Comparison of ENCODE assay signal across 1 cellular context in the genomic region with DNA sequence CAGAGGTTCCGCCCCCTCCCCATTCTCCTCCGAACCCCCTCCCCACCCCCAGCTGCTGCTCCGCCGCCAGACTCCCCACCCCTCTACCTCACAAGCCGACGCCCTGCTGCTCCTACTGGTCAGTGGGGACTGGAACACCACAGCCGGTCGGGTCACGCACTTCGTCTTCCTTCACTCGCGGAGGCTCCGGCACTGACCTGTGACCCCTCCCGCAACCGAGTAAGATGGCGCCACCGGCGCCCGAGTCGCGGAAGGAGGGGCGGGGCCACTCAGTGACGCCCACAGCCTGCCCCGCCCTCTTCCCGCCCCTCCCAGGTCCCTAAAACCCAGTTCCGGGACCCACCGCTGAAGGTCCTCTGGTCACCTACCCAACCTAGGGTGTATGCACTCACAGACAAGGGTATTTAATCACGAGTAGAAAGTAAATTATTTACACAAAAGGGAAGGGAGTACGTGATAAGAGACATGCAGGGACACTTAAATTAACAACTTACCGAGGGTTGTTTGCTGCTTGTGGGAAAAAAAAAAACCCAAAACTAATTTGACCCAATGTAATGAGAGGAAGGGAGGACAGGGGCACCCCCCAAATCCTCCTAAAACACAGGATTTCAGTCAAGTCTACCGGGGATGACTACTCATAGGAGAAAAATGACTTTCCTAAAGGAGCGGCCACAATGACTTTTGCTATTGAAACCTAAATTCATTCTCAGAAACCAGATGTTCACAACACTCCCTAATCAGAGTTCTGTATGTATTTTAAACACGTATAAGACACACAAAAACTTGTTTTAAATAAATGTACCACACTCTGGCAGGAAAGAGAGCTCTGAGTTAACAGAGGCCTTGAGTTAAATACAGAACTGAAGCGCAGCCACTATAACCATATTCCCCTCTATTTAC.
TF ChIP-seq lines count a peak whose summit lies in the region.

A gene with protein sequence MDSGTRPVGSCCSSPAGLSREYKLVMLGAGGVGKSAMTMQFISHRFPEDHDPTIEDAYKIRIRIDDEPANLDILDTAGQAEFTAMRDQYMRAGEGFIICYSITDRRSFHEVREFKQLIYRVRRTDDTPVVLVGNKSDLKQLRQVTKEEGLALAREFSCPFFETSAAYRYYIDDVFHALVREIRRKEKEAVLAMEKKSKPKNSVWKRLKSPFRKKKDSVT (minus strand): TSS at position 194 of the 900 bp plus-strand sequence. CDS start 588 bp downstream, outside the sequence.

TF ChIP-seq in K562, 482 proteins besides CTCF, POLR2A, EP300 and RAD21 (continued from another document and continues in another):
- TF ChIP-seq, protein P1, sequence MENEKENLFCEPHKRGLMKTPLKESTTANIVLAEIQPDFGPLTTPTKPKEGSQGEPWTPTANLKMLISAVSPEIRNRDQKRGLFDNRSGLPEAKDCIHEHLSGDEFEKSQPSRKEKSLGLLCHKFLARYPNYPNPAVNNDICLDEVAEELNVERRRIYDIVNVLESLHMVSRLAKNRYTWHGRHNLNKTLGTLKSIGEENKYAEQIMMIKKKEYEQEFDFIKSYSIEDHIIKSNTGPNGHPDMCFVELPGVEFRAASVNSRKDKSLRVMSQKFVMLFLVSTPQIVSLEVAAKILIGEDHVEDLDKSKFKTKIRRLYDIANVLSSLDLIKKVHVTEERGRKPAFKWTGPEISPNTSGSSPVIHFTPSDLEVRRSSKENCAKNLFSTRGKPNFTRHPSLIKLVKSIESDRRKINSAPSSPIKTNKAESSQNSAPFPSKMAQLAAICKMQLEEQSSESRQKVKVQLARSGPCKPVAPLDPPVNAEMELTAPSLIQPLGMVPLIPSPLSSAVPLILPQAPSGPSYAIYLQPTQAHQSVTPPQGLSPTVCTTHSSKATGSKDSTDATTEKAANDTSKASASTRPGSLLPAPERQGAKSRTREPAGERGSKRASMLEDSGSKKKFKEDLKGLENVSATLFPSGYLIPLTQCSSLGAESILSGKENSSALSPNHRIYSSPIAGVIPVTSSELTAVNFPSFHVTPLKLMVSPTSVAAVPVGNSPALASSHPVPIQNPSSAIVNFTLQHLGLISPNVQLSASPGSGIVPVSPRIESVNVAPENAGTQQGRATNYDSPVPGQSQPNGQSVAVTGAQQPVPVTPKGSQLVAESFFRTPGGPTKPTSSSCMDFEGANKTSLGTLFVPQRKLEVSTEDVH (IDR thresholded peaks at IDR 0.05; ENCODE audit: low read depth, partially characterized antibody), result peak; percentile 29
- TF ChIP-seq, protein P2, sequence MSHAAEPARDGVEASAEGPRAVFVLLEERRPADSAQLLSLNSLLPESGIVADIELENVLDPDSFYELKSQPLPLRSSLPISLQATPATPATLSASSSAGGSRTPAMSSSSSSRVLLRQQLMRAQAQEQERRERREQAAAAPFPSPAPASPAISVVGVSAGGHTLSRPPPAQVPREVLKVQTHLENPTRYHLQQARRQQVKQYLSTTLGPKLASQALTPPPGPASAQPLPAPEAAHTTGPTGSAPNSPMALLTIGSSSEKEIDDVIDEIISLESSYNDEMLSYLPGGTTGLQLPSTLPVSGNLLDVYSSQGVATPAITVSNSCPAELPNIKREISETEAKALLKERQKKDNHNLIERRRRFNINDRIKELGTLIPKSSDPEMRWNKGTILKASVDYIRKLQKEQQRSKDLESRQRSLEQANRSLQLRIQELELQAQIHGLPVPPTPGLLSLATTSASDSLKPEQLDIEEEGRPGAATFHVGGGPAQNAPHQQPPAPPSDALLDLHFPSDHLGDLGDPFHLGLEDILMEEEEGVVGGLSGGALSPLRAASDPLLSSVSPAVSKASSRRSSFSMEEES (CRISPR knock-in tag; IDR thresholded peaks at IDR 0.05), result no peak
- TF ChIP-seq ZFP36 (IDR thresholded peaks at IDR 0.05; ENCODE audit: low read depth, low read length, partially characterized antibody) (no peak), NCOA4 (IDR thresholded peaks at IDR 0.05; ENCODE audit: partially characterized antibody) (no peak), NEUROD1 (IDR thresholded peaks at IDR 0.05; ENCODE audit: borderline replicate concordance, low read depth, low read length, partially characterized antibody) (no peak), SLC30A9 (CRISPR knock-in tag; IDR thresholded peaks at IDR 0.05) (no peak), ZNF644 (tag; IDR thresholded peaks at IDR 0.05; ENCODE audit: low read depth) (no peak), SAFB2 (IDR thresholded peaks at IDR 0.05; ENCODE audit: borderline replicate concordance, low read depth, low read length, severe bottlenecking) (no peak), ZNF263 (CRISPR knock-in tag; IDR thresholded peaks at IDR 0.05; ENCODE audit: borderline replicate concordance) (no peak), NR3C1 (CRISPR knock-in tag; IDR thresholded peaks at IDR 0.05) (no peak), E2F3 (CRISPR knock-in tag; IDR thresholded peaks at IDR 0.05) (no peak), SIN3A (IDR thresholded peaks at IDR 0.05; ENCODE audit: borderline replicate concordance in 2 of 2, control insufficient read depth in 1 of 2, low read depth in 2 of 2, low read length in 2 of 2) (no peak; a peak in 1 of 4 replicates), ZNF695 (CRISPR knock-in tag; IDR thresholded peaks at IDR 0.05) (no peak), HOXB6 (CRISPR knock-in tag; IDR thresholded peaks at IDR 0.05; ENCODE audit: borderline replicate concordance) (0 out of 2 replicates have a peak, but pooled peaks have one; percentile 13), ZBTB17 (CRISPR knock-in tag; IDR thresholded peaks at IDR 0.05) (no peak), ZNF324 (CRISPR knock-in tag; IDR thresholded peaks at IDR 0.05) (no peak), TCF3 (CRISPR knock-in tag; IDR thresholded peaks at IDR 0.05) (peak; percentile 38; the same call in 1 of the 2 replicates)
- TF ChIP-seq, protein P3, sequence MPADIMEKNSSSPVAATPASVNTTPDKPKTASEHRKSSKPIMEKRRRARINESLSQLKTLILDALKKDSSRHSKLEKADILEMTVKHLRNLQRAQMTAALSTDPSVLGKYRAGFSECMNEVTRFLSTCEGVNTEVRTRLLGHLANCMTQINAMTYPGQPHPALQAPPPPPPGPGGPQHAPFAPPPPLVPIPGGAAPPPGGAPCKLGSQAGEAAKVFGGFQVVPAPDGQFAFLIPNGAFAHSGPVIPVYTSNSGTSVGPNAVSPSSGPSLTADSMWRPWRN (IDR thresholded peaks at IDR 0.05; ENCODE audit: low read depth), result no peak
- TF ChIP-seq, protein P4, sequence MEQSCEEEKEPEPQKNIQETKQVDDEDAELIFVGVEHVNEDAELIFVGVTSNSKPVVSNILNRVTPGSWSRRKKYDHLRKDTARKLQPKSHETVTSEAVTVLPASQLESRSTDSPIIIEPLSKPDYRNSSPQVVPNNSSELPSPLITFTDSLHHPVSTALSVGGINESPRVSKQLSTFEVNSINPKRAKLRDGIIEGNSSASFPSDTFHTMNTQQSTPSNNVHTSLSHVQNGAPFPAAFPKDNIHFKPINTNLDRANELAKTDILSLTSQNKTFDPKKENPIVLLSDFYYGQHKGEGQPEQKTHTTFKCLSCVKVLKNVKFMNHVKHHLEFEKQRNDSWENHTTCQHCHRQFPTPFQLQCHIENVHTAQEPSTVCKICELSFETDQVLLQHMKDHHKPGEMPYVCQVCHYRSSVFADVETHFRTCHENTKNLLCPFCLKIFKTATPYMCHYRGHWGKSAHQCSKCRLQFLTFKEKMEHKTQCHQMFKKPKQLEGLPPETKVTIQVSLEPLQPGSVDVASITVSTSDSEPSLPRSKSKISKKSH (CRISPR knock-in tag; IDR thresholded peaks at IDR 0.05), result no peak
- TF ChIP-seq, protein P5, sequence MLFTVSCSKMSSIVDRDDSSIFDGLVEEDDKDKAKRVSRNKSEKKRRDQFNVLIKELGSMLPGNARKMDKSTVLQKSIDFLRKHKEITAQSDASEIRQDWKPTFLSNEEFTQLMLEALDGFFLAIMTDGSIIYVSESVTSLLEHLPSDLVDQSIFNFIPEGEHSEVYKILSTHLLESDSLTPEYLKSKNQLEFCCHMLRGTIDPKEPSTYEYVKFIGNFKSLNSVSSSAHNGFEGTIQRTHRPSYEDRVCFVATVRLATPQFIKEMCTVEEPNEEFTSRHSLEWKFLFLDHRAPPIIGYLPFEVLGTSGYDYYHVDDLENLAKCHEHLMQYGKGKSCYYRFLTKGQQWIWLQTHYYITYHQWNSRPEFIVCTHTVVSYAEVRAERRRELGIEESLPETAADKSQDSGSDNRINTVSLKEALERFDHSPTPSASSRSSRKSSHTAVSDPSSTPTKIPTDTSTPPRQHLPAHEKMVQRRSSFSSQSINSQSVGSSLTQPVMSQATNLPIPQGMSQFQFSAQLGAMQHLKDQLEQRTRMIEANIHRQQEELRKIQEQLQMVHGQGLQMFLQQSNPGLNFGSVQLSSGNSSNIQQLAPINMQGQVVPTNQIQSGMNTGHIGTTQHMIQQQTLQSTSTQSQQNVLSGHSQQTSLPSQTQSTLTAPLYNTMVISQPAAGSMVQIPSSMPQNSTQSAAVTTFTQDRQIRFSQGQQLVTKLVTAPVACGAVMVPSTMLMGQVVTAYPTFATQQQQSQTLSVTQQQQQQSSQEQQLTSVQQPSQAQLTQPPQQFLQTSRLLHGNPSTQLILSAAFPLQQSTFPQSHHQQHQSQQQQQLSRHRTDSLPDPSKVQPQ (CRISPR knock-in tag; IDR thresholded peaks at IDR 0.05; ENCODE audit: borderline replicate concordance), result no peak
- TF ChIP-seq, protein P6, sequence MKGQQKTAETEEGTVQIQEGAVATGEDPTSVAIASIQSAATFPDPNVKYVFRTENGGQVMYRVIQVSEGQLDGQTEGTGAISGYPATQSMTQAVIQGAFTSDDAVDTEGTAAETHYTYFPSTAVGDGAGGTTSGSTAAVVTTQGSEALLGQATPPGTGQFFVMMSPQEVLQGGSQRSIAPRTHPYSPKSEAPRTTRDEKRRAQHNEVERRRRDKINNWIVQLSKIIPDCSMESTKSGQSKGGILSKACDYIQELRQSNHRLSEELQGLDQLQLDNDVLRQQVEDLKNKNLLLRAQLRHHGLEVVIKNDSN (CRISPR knock-in tag; IDR thresholded peaks at IDR 0.05), result no peak
- TF ChIP-seq, protein P7, sequence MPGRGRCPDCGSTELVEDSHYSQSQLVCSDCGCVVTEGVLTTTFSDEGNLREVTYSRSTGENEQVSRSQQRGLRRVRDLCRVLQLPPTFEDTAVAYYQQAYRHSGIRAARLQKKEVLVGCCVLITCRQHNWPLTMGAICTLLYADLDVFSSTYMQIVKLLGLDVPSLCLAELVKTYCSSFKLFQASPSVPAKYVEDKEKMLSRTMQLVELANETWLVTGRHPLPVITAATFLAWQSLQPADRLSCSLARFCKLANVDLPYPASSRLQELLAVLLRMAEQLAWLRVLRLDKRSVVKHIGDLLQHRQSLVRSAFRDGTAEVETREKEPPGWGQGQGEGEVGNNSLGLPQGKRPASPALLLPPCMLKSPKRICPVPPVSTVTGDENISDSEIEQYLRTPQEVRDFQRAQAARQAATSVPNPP (IDR thresholded peaks at IDR 0.05; ENCODE audit: borderline replicate concordance, insufficient read depth, insufficient read length), result no peak
- TF ChIP-seq, protein P8, sequence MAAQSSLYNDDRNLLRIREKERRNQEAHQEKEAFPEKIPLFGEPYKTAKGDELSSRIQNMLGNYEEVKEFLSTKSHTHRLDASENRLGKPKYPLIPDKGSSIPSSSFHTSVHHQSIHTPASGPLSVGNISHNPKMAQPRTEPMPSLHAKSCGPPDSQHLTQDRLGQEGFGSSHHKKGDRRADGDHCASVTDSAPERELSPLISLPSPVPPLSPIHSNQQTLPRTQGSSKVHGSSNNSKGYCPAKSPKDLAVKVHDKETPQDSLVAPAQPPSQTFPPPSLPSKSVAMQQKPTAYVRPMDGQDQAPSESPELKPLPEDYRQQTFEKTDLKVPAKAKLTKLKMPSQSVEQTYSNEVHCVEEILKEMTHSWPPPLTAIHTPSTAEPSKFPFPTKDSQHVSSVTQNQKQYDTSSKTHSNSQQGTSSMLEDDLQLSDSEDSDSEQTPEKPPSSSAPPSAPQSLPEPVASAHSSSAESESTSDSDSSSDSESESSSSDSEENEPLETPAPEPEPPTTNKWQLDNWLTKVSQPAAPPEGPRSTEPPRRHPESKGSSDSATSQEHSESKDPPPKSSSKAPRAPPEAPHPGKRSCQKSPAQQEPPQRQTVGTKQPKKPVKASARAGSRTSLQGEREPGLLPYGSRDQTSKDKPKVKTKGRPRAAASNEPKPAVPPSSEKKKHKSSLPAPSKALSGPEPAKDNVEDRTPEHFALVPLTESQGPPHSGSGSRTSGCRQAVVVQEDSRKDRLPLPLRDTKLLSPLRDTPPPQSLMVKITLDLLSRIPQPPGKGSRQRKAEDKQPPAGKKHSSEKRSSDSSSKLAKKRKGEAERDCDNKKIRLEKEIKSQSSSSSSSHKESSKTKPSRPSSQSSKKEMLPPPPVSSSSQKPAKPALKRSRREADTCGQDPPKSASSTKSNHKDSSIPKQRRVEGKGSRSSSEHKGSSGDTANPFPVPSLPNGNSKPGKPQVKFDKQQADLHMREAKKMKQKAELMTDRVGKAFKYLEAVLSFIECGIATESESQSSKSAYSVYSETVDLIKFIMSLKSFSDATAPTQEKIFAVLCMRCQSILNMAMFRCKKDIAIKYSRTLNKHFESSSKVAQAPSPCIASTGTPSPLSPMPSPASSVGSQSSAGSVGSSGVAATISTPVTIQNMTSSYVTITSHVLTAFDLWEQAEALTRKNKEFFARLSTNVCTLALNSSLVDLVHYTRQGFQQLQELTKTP (IDR thresholded peaks at IDR 0.05; ENCODE audit: low read depth in 1 of 2, partially characterized antibody in 2 of 2), result no peak
- TF ChIP-seq, protein P9, sequence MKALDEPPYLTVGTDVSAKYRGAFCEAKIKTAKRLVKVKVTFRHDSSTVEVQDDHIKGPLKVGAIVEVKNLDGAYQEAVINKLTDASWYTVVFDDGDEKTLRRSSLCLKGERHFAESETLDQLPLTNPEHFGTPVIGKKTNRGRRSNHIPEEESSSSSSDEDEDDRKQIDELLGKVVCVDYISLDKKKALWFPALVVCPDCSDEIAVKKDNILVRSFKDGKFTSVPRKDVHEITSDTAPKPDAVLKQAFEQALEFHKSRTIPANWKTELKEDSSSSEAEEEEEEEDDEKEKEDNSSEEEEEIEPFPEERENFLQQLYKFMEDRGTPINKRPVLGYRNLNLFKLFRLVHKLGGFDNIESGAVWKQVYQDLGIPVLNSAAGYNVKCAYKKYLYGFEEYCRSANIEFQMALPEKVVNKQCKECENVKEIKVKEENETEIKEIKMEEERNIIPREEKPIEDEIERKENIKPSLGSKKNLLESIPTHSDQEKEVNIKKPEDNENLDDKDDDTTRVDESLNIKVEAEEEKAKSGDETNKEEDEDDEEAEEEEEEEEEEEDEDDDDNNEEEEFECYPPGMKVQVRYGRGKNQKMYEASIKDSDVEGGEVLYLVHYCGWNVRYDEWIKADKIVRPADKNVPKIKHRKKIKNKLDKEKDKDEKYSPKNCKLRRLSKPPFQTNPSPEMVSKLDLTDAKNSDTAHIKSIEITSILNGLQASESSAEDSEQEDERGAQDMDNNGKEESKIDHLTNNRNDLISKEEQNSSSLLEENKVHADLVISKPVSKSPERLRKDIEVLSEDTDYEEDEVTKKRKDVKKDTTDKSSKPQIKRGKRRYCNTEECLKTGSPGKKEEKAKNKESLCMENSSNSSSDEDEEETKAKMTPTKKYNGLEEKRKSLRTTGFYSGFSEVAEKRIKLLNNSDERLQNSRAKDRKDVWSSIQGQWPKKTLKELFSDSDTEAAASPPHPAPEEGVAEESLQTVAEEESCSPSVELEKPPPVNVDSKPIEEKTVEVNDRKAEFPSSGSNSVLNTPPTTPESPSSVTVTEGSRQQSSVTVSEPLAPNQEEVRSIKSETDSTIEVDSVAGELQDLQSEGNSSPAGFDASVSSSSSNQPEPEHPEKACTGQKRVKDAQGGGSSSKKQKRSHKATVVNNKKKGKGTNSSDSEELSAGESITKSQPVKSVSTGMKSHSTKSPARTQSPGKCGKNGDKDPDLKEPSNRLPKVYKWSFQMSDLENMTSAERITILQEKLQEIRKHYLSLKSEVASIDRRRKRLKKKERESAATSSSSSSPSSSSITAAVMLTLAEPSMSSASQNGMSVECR (CRISPR knock-in tag; IDR thresholded peaks at IDR 0.05), result no peak
